In the genomic region with DNA sequence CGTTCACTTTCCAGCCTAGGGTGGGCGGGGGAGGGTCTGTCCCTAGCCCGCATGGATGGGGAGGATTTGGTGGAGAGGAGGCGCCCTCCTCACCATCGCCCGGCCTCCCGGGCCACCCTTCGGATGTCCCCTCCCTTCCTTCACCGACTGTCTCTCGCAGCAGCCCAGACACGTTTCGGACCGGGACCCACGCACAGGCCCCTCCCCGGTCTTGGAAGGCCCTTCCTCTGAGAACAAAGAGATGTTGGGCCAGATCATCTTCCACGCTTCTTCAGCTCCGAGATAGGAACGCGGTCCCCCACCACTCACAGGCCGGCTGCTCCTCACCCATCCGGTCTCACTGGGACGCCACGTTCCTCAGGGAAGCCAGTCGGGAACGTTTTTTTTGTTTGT, we compare ENCODE assay signal across 8 cellular contexts. TPM values are rescaled to one million over a fixed set of nuclear protein-coding genes. Genes with fewer than 3 reads are reported as not detected.
DNase-seq lines count a peak whose midpoint lies in the region; ATAC-seq and TF ChIP-seq lines count a peak whose summit lies in the region.

No MANE protein-coding gene starts in this region.

- peak overlapping the region; percentile 74 for H3K9ac ChIP-seq in DND-41 (ENCODE audit: low read depth, low read length)

- H3K36me3 ChIP-seq in DND-41 (ENCODE audit: insufficient read depth, low read length) = peaks cover 33% of the 10 kb centered on the region

- H3K27ac Mint-ChIP-seq in activated T-helper 1 cell treated with anti-CD3 and anti-CD28 coated beads, Interleukin-12 subunit alpha, Interleukin-12 subunit beta, Interleukin-2, Interleukin-4 antibody, amounts not matched to agents 30 ng/mL and 10 ng/mL and 1 ng/mL, durations not matched to agents 14 hours and 24 hours and 36 hours = no peak overlapping the region
- peak overlapping the region; percentile 71 for H3K27ac Mint-ChIP-seq in progenitor cell of endocrine pancreas

- H3K4me3 Mint-ChIP-seq in activated T-helper 1 cell treated with anti-CD3 and anti-CD28 coated beads, Interleukin-12 subunit alpha, Interleukin-12 subunit beta, Interleukin-2, Interleukin-4 antibody, amounts not matched to agents 30 ng/mL and 10 ng/mL and 1 ng/mL, durations not matched to agents 14 hours and 24 hours and 36 hours = peak overlapping the region; percentile 59
- peak overlapping the region; percentile 85 for H3K4me3 Mint-ChIP-seq in progenitor cell of endocrine pancreas (ENCODE audit: low read depth)

- H2AFZ ChIP-seq in DND-41 (ENCODE audit: low read depth, low read length) = peak overlapping the region; percentile 83

- no peak for ATAC-seq in DND-41 (ENCODE audit: insufficient read depth, low read depth)
- peak; percentile 11 to 27 for ATAC-seq in left cardiac atrium
- ATAC-seq in HG02981 (IDR thresholded peaks at IDR 0.05; ENCODE audit: unreplicated experiment) = no peak

- H4K20me1 ChIP-seq in DND-41 (ENCODE audit: insufficient read depth, low read length) = peaks cover 28% of the 10 kb centered on the region

- no peaks in the 10 kb centered on the region for H3K9me3 Mint-ChIP-seq in activated T-helper 1 cell treated with anti-CD3 and anti-CD28 coated beads, Interleukin-12 subunit alpha, Interleukin-12 subunit beta, Interleukin-2, Interleukin-4 antibody, amounts not matched to agents 30 ng/mL and 10 ng/mL and 1 ng/mL, durations not matched to agents 14 hours and 24 hours and 36 hours
- no peaks in the 10 kb centered on the region for H3K9me3 Mint-ChIP-seq in progenitor cell of endocrine pancreas (ENCODE audit: low read depth)

- no peaks in the 10 kb centered on the region for H3K9me3 ChIP-seq in DND-41 (ENCODE audit: insufficient read depth, low read length, severe bottlenecking)

- H3K27ac ChIP-seq in DND-41 (ENCODE audit: low read length) = peak overlapping the region; percentile 65

- H3K4me1 ChIP-seq in DND-41 (ENCODE audit: insufficient read depth, low read length) = peaks cover 37% of the 10 kb centered on the region

- intact Hi-C loops in activated T-helper 1 cell treated with anti-CD3 and anti-CD28 coated beads, Interleukin-12 subunit alpha, Interleukin-12 subunit beta, Interleukin-2, Interleukin-4 antibody, amounts not matched to agents 30 ng/mL and 10 ng/mL and 1 ng/mL, durations not matched to agents 14 hours and 24 hours and 36 hours (cut with micrococcal nuclease) = loop anchor here (5.0 kb wide), 1 partner anchor 944 kb away; a partner anchor contains a TSS
- intact Hi-C loops in left cardiac atrium (cut with DNase I) = no loop called here

- no peak for DNase-seq in DND-41
- no peak for DNase-seq in activated T-helper 1 cell treated with anti-CD3 and anti-CD28 coated beads, Interleukin-12 subunit alpha, Interleukin-12 subunit beta, Interleukin-2, Interleukin-4 antibody, amounts not matched to agents 30 ng/mL and 10 ng/mL and 1 ng/mL, durations not matched to agents 14 hours and 24 hours and 36 hours (ENCODE audit: low spot score)
- DNase-seq in left cardiac atrium = no peak
- no peak for DNase-seq in progenitor cell of endocrine pancreas (ENCODE audit: low spot score, unreplicated experiment)
- no peak for DNase-seq in amniotic stem cell (lab: John Stamatoyannopoulos, UW)
- DNase-seq in MV-4-11 (lab: John Stamatoyannopoulos, UW) = no peak
- no peak for DNase-seq in NCI-H2171 treated with DMSO at 0.1 percent for 48 hours (lab: John Stamatoyannopoulos, UW)

- peaks cover 26% of the 10 kb centered on the region for H3K36me3 Mint-ChIP-seq in activated T-helper 1 cell treated with anti-CD3 and anti-CD28 coated beads, Interleukin-12 subunit alpha, Interleukin-12 subunit beta, Interleukin-2, Interleukin-4 antibody, amounts not matched to agents 30 ng/mL and 10 ng/mL and 1 ng/mL, durations not matched to agents 14 hours and 24 hours and 36 hours (ENCODE audit: low read depth)
- peaks cover 10% of the 10 kb centered on the region for H3K36me3 Mint-ChIP-seq in progenitor cell of endocrine pancreas (ENCODE audit: insufficient read depth)

- peaks cover 35% of the 10 kb centered on the region for H3K79me2 ChIP-seq in DND-41 (ENCODE audit: insufficient read depth, low read length)

- H3K4me3 ChIP-seq in DND-41 (ENCODE audit: low read depth in 1 of 2, low read length in 2 of 2) = peak overlapping the region in 1 of 2 experiments; percentile 91; a peak in 1 of 4 replicates

- peaks cover 2% of the 10 kb centered on the region for H3K27me3 Mint-ChIP-seq in activated T-helper 1 cell treated with anti-CD3 and anti-CD28 coated beads, Interleukin-12 subunit alpha, Interleukin-12 subunit beta, Interleukin-2, Interleukin-4 antibody, amounts not matched to agents 30 ng/mL and 10 ng/mL and 1 ng/mL, durations not matched to agents 14 hours and 24 hours and 36 hours (ENCODE audit: insufficient read depth)
- H3K27me3 Mint-ChIP-seq in progenitor cell of endocrine pancreas = no peaks in the 10 kb centered on the region

- no peaks in the 10 kb centered on the region for H3K27me3 ChIP-seq in DND-41 (ENCODE audit: insufficient read depth, low read length, poor library complexity)

- peak overlapping the region; percentile 74 for H3K4me2 ChIP-seq in DND-41 (ENCODE audit: insufficient read depth, low read length)

- H3K4me1 Mint-ChIP-seq in activated T-helper 1 cell treated with anti-CD3 and anti-CD28 coated beads, Interleukin-12 subunit alpha, Interleukin-12 subunit beta, Interleukin-2, Interleukin-4 antibody, amounts not matched to agents 30 ng/mL and 10 ng/mL and 1 ng/mL, durations not matched to agents 14 hours and 24 hours and 36 hours (ENCODE audit: low read depth) = peaks cover 36% of the 10 kb centered on the region
- peaks cover 24% of the 10 kb centered on the region for H3K4me1 Mint-ChIP-seq in progenitor cell of endocrine pancreas (ENCODE audit: low read depth)

- TF ChIP-seq CTCF in DND-41 (IDR thresholded peaks at IDR 0.05; ENCODE audit: borderline replicate concordance, extremely low read depth, low read length, poor library complexity, severe bottlenecking) = no peak
- no peak for TF ChIP-seq CTCF in progenitor cell of endocrine pancreas (IDR thresholded peaks at IDR 0.05; ENCODE audit: unreplicated experiment)

RNA-seq across cellular contexts. Expression of a gene that starts 0.6 kb away (rescaled TPM):
- 62.6 and 70.2 TPM in 2 replicates for total RNA-seq in activated T-helper 1 cell treated with anti-CD3 and anti-CD28 coated beads, Interleukin-12 subunit alpha, Interleukin-12 subunit beta, Interleukin-2, Interleukin-4 antibody, amounts not matched to agents 30 ng/mL and 10 ng/mL and 1 ng/mL, durations not matched to agents 14 hours and 24 hours and 36 hours
- total RNA-seq in left cardiac atrium = 10 to 100 TPM; 14.7 to 18.3 TPM
- total RNA-seq in progenitor cell of endocrine pancreas = 34.0 and 37.7 TPM in 2 replicates

RNA-seq across cellular contexts. Expression of a gene that starts 7.7 kb away (rescaled TPM):
- 1.1 and 1.2 TPM in 2 replicates for total RNA-seq in activated T-helper 1 cell treated with anti-CD3 and anti-CD28 coated beads, Interleukin-12 subunit alpha, Interleukin-12 subunit beta, Interleukin-2, Interleukin-4 antibody, amounts not matched to agents 30 ng/mL and 10 ng/mL and 1 ng/mL, durations not matched to agents 14 hours and 24 hours and 36 hours
- under 1 TPM; 0.50 to 0.99 TPM for total RNA-seq in left cardiac atrium
- total RNA-seq in progenitor cell of endocrine pancreas = 3.4 and 3.6 TPM in 2 replicates

RNA-seq across cellular contexts. Expression of a gene that starts 21.5 kb away (rescaled TPM):
- 30.8 and 31.6 TPM in 2 replicates for total RNA-seq in activated T-helper 1 cell treated with anti-CD3 and anti-CD28 coated beads, Interleukin-12 subunit alpha, Interleukin-12 subunit beta, Interleukin-2, Interleukin-4 antibody, amounts not matched to agents 30 ng/mL and 10 ng/mL and 1 ng/mL, durations not matched to agents 14 hours and 24 hours and 36 hours
- 10 to 100 TPM; 35.8 to 49.9 TPM for total RNA-seq in left cardiac atrium
- 7.0 and 7.7 TPM in 2 replicates for total RNA-seq in progenitor cell of endocrine pancreas

RNA-seq across cellular contexts. Expression of a gene that starts 38.9 kb away (rescaled TPM):
- 60.6 and 62.4 TPM in 2 replicates for total RNA-seq in activated T-helper 1 cell treated with anti-CD3 and anti-CD28 coated beads, Interleukin-12 subunit alpha, Interleukin-12 subunit beta, Interleukin-2, Interleukin-4 antibody, amounts not matched to agents 30 ng/mL and 10 ng/mL and 1 ng/mL, durations not matched to agents 14 hours and 24 hours and 36 hours
- total RNA-seq in left cardiac atrium (10 to 100 TPM; 56.7 to 71.7 TPM), progenitor cell of endocrine pancreas (31.1 and 36.7 TPM in 2 replicates)

RNA-seq across cellular contexts. Expression of a gene that starts 42.5 kb away (rescaled TPM):
- total RNA-seq in activated T-helper 1 cell treated with anti-CD3 and anti-CD28 coated beads, Interleukin-12 subunit alpha, Interleukin-12 subunit beta, Interleukin-2, Interleukin-4 antibody, amounts not matched to agents 30 ng/mL and 10 ng/mL and 1 ng/mL, durations not matched to agents 14 hours and 24 hours and 36 hours = 39.8 and 43.4 TPM in 2 replicates
- 10 to 100 TPM; 24.9 to 27.3 TPM for total RNA-seq in left cardiac atrium
- total RNA-seq in progenitor cell of endocrine pancreas = 48.2 and 54.1 TPM in 2 replicates

Comparison
In these comparisons a context has a peak if more than half of its experiments do, and no peak if none do; other contexts are left out.
1. ATAC-seq: peak in left cardiac atrium (2 of 2); none in DND-41 (single experiment) and HG02981 (single experiment).